19 cellular contexts compared by ENCODE assay signal in the genomic region with DNA sequence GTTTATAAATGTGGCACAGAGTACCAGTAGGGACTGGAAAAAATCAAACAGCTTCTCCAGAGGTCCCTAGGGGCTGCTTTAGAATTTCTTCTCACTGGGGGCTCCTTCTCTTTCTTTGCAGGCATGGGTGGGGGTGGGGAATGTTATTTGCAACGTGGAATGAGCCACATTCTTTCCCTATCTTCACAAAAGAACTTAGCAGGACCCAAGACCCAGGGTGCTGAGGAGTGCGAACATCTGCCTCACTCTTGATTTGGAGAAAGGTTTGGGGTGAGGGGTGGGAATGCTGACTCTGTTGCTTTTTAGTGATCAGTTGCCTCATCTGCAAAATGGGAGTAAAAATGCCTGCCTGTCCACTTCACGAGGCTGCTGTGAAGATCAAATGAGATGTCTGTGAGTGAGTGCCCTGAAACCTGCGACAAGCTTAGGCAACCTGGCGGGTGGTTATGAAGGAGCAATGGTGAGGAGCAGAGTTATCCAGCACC. TPM values are rescaled to one million over a fixed set of nuclear protein-coding genes. Genes with fewer than 3 reads are reported as not detected.
DNase-seq lines count a peak whose midpoint lies in the region; ATAC-seq lines count a peak whose summit lies in the region.
"Had no signal": no experiment of that assay in that cellular context is flagged by ENCODE, and none has a peak within 500 bp of the region (broad histone marks: within the 10 kb centered on the region; RNA-seq: fewer than 3 reads in every experiment).

No MANE protein-coding gene starts in this region.

- H3K27ac ChIP-seq in BLaER1 (no peak overlapping the region), HUES6 (ENCODE audit: low read depth, low read length) (peak overlapping the region; percentile 42; the same call in 1 of the 2 replicates), ectodermal cell (ENCODE audit: insufficient read depth, low read depth, low read length, poor library complexity, severe bottlenecking) (peak overlapping the region; percentile 47), iPS-20b (ENCODE audit: low read length) (no peak overlapping the region)
- H3K27ac ChIP-seq in naive thymus-derived CD4-positive, alpha-beta T cell (ENCODE audit: low read depth, low read length), result no peak overlapping the region
- H3K27ac ChIP-seq: GM23248, SJSA1 had no signal

- CTCF ChIA-PET in naive thymus-derived CD4-positive, alpha-beta T cell (lab: Charles Lee), result no interaction called here

- intact Hi-C loops in naive thymus-derived CD4-positive, alpha-beta T cell (cut with micrococcal nuclease), result no loop called here

- POLR2A ChIA-PET in naive thymus-derived CD4-positive, alpha-beta T cell (lab: Charles Lee), result no interaction called here

- peaks cover 17% of the 10 kb centered on the region for H3K27me3 ChIP-seq in BLaER1
- 0 out of 2 replicates have a peak, but pooled peaks cover 2% of the 10 kb centered on the region for H3K27me3 ChIP-seq in HUES6 (ENCODE audit: control insufficient read depth, insufficient read depth, low read length)
- no peaks in the 10 kb centered on the region for H3K27me3 ChIP-seq in ectodermal cell (ENCODE audit: control insufficient read depth, insufficient read depth, low read length, poor library complexity, severe bottlenecking)
- H3K27me3 ChIP-seq in iPS-20b (ENCODE audit: insufficient read depth, low read length), result no peaks in the 10 kb centered on the region
- H3K27me3 ChIP-seq in naive thymus-derived CD4-positive, alpha-beta T cell (ENCODE audit: control insufficient read depth in 2 of 2, insufficient read depth in 2 of 2, low read length in 2 of 2), result peaks cover 3 to 5% of the 10 kb centered on the region in 2 donors
- H3K27me3 ChIP-seq: BE2C had no signal

- peaks cover 36% of the 10 kb centered on the region for H3K4me1 ChIP-seq in BLaER1
- peaks cover 36% of the 10 kb centered on the region for H3K4me1 ChIP-seq in HUES6 (ENCODE audit: control insufficient read depth, insufficient read depth, low read length)
- peaks cover 30% of the 10 kb centered on the region for H3K4me1 ChIP-seq in ectodermal cell (ENCODE audit: control insufficient read depth, insufficient read depth, low read length)
- H3K4me1 ChIP-seq in iPS-20b (ENCODE audit: insufficient read depth, low read length), result peaks cover 44% of the 10 kb centered on the region
- H3K4me1 ChIP-seq in naive thymus-derived CD4-positive, alpha-beta T cell (ENCODE audit: control insufficient read depth in 2 of 2, insufficient read depth in 2 of 2, low read length in 2 of 2), result no peaks in the 10 kb centered on the region
- H3K4me1 ChIP-seq: BE2C, SJSA1 had no signal

- peaks cover 50 to 66% (median 53%) of the 10 kb centered on the region in 5 donors for H3K27me3 Mint-ChIP-seq in naive thymus-derived CD4-positive, alpha-beta T cell

- DNase-seq in effector CD8-positive, alpha-beta T cell (lab: John Stamatoyannopoulos, UW), result no peak
- no peak for DNase-seq in activated naive CD4-positive, alpha-beta T cell treated with anti-CD3 and anti-CD28 coated beads, Interleukin-2, amount 50 U/mL, for 16 hours
- DNase-seq in naive thymus-derived CD4-positive, alpha-beta T cell, result no peak
- no peak for DNase-seq in stimulated activated naive CD8-positive, alpha-beta T cell treated with anti-CD3 and anti-CD28 coated beads, Interleukin-15, Interleukin-2, amounts not matched to agents 100 U/mL and 50 U/mL, for 24 hours
- DNase-seq: BE2C; Calu3; CD8-positive, alpha-beta T cell; GM23248; IMR-90; NCI-H187; NCI-H526 had no signal

- peak overlapping the region; percentile 56 for H3K4me2 ChIP-seq in BLaER1

- H3K4me1 Mint-ChIP-seq in naive thymus-derived CD4-positive, alpha-beta T cell, result peaks cover 0 to 2% (median 0%) of the 10 kb centered on the region in 7 donors

- peaks cover 3 to 21% (median 12%) of the 10 kb centered on the region in 11 donors for H3K9me3 Mint-ChIP-seq in naive thymus-derived CD4-positive, alpha-beta T cell

- 19 to 21% methylated on average over 4 of the region's 5 CpGs for whole genome bisulfite sequencing in ectodermal cell, 2 experiments

- no peak overlapping the region for H3K27ac Mint-ChIP-seq in naive thymus-derived CD4-positive, alpha-beta T cell
- H3K27ac Mint-ChIP-seq: CD8-positive, alpha-beta T cell had no signal

- no peaks in the 10 kb centered on the region for H4K20me1 ChIP-seq in BLaER1

- peaks cover 0 to 9% (median 4%) of the 10 kb centered on the region in 5 donors for H3K36me3 Mint-ChIP-seq in naive thymus-derived CD4-positive, alpha-beta T cell
- H3K36me3 Mint-ChIP-seq: CD8-positive, alpha-beta T cell had no signal

- no peak overlapping the region for H3K9ac ChIP-seq in BLaER1
- peak overlapping the region; percentile 29 for H3K9ac ChIP-seq in HUES6 (ENCODE audit: low read length)
- peak overlapping the region; percentile 63 for H3K9ac ChIP-seq in iPS-20b (ENCODE audit: low read depth, low read length)
- H3K9ac ChIP-seq: GM23248 had no signal

- H3K4me3 ChIP-seq in BLaER1 (no peak overlapping the region), HUES6 (ENCODE audit: low read depth, low read length) (peak overlapping the region; percentile 25; the same call in 1 of the 2 replicates), ectodermal cell (ENCODE audit: insufficient read depth, low read depth, low read length) (no peak overlapping the region), iPS-20b (ENCODE audit: low read length) (peak overlapping the region; percentile 37; the same call in 1 of the 2 replicates)
- H3K4me3 ChIP-seq in naive thymus-derived CD4-positive, alpha-beta T cell (ENCODE audit: low read length), result no peak overlapping the region
- H3K4me3 ChIP-seq: GM12878, GM23248, SJSA1 had no signal

- no peak for ATAC-seq in naive thymus-derived CD4-positive, alpha-beta T cell
- ATAC-seq in stimulated activated naive CD8-positive, alpha-beta T cell treated with anti-CD3 and anti-CD28 coated beads, Interleukin-15, Interleukin-2, amounts not matched to agents 100 U/mL and 50 U/mL, for 24 hours, result no peak
- ATAC-seq: CD8-positive, alpha-beta T cell; GM12878; Panc1 had no signal

- no peak overlapping the region for H3K4me3 Mint-ChIP-seq in naive thymus-derived CD4-positive, alpha-beta T cell
- H3K4me3 Mint-ChIP-seq: CD8-positive, alpha-beta T cell had no signal

- H3K36me3 ChIP-seq in BLaER1, result no peaks in the 10 kb centered on the region
- H3K36me3 ChIP-seq in HUES6 (ENCODE audit: control insufficient read depth, insufficient read depth, low read length), result no peaks in the 10 kb centered on the region
- H3K36me3 ChIP-seq in ectodermal cell (ENCODE audit: control insufficient read depth, insufficient read depth, low read length), result no peaks in the 10 kb centered on the region
- no peaks in the 10 kb centered on the region for H3K36me3 ChIP-seq in iPS-20b (ENCODE audit: insufficient read depth, low read depth, low read length)
- no peaks in the 10 kb centered on the region for H3K36me3 ChIP-seq in naive thymus-derived CD4-positive, alpha-beta T cell (ENCODE audit: control insufficient read depth in 2 of 3, insufficient read depth in 3 of 3, low read length in 3 of 3)
- H3K36me3 ChIP-seq: BE2C, SJSA1 had no signal

- H3K9me3 ChIP-seq in BLaER1 (peaks cover 24% of the 10 kb centered on the region), HUES6 (ENCODE audit: control insufficient read depth, insufficient read depth, low read depth, low read length) (peaks cover 24% of the 10 kb centered on the region), ectodermal cell (ENCODE audit: control insufficient read depth, low read length) (peaks cover 6% of the 10 kb centered on the region), iPS-20b (ENCODE audit: insufficient read depth, low read depth, low read length) (peaks cover 10% of the 10 kb centered on the region; the same call in 1 of the 2 replicates)
- H3K9me3 ChIP-seq in naive thymus-derived CD4-positive, alpha-beta T cell (ENCODE audit: control insufficient read depth in 2 of 3, low read length in 3 of 3), result no peaks in the 10 kb centered on the region
- H3K9me3 ChIP-seq: BE2C had no signal

RNA-seq across cellular contexts. Expression of gene PIPOX, which starts 10.8 kb away (rescaled TPM):
- 19.8 TPM for polyA plus RNA-seq in ectodermal cell (2013, experiment 1 of 4)
- polyA plus RNA-seq in ectodermal cell (2013, experiment 2 of 4), result 13.8 TPM
- 8.9 TPM for polyA plus RNA-seq in ectodermal cell (2013, experiment 3 of 4)
- polyA plus RNA-seq in ectodermal cell (2013, experiment 4 of 4), result 10.7 TPM
- total RNA-seq in naive thymus-derived CD4-positive, alpha-beta T cell, result 1 to 10 TPM; 1.6 to 6.4 (median 5.3) TPM
- under 1 TPM; 0.27 to 0.49 TPM for polyA plus RNA-seq in naive thymus-derived CD4-positive, alpha-beta T cell
- total RNA-seq: GM23248 had no signal
- polyA plus RNA-seq: GM23248 had no signal

RNA-seq across cellular contexts. Expression of gene SEZ6, which starts 26.3 kb away (rescaled TPM):
- 47.8 TPM for polyA plus RNA-seq in ectodermal cell (2013, experiment 1 of 4)
- polyA plus RNA-seq in ectodermal cell (2013, experiment 2 of 4), result 37.3 TPM
- polyA plus RNA-seq in ectodermal cell (2013, experiment 3 of 4), result 28.5 TPM
- polyA plus RNA-seq in ectodermal cell (2013, experiment 4 of 4), result 26.5 TPM
- 1 to 10 TPM in 1 of 5 experiments, under 1 TPM in 1, not detected in 3; 0.40 to 2.0 TPM for total RNA-seq in naive thymus-derived CD4-positive, alpha-beta T cell
- polyA plus RNA-seq in naive thymus-derived CD4-positive, alpha-beta T cell, result under 1 TPM; 0.63 to 0.66 TPM
- total RNA-seq: Calu3, GM12878, GM23248, IMR-90, M059J, SJSA1 had no signal
- polyA plus RNA-seq: GM23248, IMR-90 had no signal

Comparison
In these comparisons a context has a peak if more than half of its experiments do, and no peak if none do; other contexts are left out.
1. H3K27ac ChIP-seq: peak in HUES6 (single experiment) and ectodermal cell (single experiment); none in BLaER1 (single experiment), iPS-20b (single experiment) and naive thymus-derived CD4-positive, alpha-beta T cell (single experiment).
2. H3K4me3 ChIP-seq: peak in HUES6 (single experiment) and iPS-20b (single experiment); none in BLaER1 (single experiment), ectodermal cell (single experiment) and naive thymus-derived CD4-positive, alpha-beta T cell (single experiment).